Comparison of ENCODE assay signal across 1 cellular context in the genomic region with DNA sequence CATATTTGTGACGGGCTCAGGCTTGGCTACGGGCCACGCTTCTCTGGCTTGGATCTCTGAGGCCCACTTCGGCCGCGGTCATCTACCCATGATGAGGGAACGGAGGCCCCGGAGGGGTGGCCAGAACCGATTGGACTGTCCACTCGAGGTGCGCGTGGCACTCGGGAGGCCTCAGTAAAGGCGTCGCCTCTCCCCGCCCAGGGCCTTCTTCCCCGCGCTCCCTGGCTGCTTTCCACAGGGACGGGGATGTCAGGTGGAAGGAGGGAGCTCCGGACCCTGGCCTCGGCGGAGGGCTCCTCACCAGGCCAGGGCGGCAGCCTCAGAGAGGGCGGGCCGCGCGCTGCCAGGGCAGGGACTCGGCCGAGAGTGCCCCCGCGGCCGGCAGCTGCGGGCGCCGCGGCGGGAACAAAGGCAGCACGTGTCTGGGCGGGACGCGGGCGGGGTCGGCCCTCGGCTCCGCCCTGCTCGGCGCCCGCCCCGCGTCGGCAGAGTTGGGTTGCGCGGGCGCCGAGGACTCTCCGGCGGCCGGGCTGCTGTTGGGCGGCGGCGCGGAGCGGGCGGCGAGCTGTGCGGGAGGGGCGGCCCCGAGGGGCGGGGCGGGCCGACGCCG.
TF ChIP-seq lines count a peak whose summit lies in the region.

No MANE protein-coding gene starts in this region.

TF ChIP-seq in K562, 482 proteins besides CTCF, POLR2A, EP300 and RAD21 (continued from another document and continues in another):
- TF ChIP-seq, protein P1, sequence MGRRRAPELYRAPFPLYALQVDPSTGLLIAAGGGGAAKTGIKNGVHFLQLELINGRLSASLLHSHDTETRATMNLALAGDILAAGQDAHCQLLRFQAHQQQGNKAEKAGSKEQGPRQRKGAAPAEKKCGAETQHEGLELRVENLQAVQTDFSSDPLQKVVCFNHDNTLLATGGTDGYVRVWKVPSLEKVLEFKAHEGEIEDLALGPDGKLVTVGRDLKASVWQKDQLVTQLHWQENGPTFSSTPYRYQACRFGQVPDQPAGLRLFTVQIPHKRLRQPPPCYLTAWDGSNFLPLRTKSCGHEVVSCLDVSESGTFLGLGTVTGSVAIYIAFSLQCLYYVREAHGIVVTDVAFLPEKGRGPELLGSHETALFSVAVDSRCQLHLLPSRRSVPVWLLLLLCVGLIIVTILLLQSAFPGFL (CRISPR knock-in tag; IDR thresholded peaks at IDR 0.05): peak; percentile 67; the same call in 1 of the 2 replicates
- TF ChIP-seq MECOM (CRISPR knock-in tag; IDR thresholded peaks at IDR 0.05) (no peak), ZNF175 (CRISPR knock-in tag; IDR thresholded peaks at IDR 0.05; ENCODE audit: low read depth) (0 out of 2 replicates have a peak, but pooled peaks have one; percentile 12), TAF1 (IDR thresholded peaks at IDR 0.05; ENCODE audit: control insufficient read depth, extremely low read depth, insufficient read depth, low read length, severe bottlenecking) (peak; percentile 37), ESRRA (IDR thresholded peaks at IDR 0.05; ENCODE audit: borderline replicate concordance, low read depth) (no peak; the same call in 1 of the 2 replicates), RCOR1 (IDR thresholded peaks at IDR 0.05; ENCODE audit: borderline replicate concordance in 1 of 2, low read depth in 2 of 2, low read length in 2 of 2) (0 out of 4 replicates have a peak, but pooled peaks of 1 of the 2 experiments have one; percentile 1), ARNT (IDR thresholded peaks at IDR 0.05) (no peak), ZNF644 (tag; IDR thresholded peaks at IDR 0.05; ENCODE audit: low read depth) (0 out of 2 replicates have a peak, but pooled peaks have one; percentile 25), ZSCAN32 (CRISPR knock-in tag; IDR thresholded peaks at IDR 0.05) (no peak), EP400 (IDR thresholded peaks at IDR 0.05) (peak; percentile 36; the same call in 1 of the 2 replicates), RBM22 (IDR thresholded peaks at IDR 0.05; ENCODE audit: low read depth, low read length, poor library complexity, severe bottlenecking) (peak; percentile 36), XRCC5 (IDR thresholded peaks at IDR 0.05; ENCODE audit: low read depth, low read length) (0 out of 2 replicates have a peak, but pooled peaks have one; percentile 60), NRF1 (conservative IDR thresholded peaks at IDR 0.05 in 1 of 2, IDR thresholded peaks at IDR 0.05 in 1 of 2) (peak in 1 of 2 experiments; percentile 59; a peak in 2 of 4 replicates), HNRNPL (IDR thresholded peaks at IDR 0.05; ENCODE audit: low read depth, low read length) (0 out of 2 replicates have a peak, but pooled peaks have one; percentile 49), ATF7 (IDR thresholded peaks at IDR 0.05) (0 out of 2 replicates have a peak, but pooled peaks have one; percentile 23), ATF1 (CRISPR knock-in tag; IDR thresholded peaks at IDR 0.05) (no peak), ATF1 (tag; IDR thresholded peaks at IDR 0.05) (peak; percentile 34; the same call in 1 of the 2 replicates), CCAR2 (IDR thresholded peaks at IDR 0.05; ENCODE audit: low read depth, low read length) (no peak), L3MBTL2 (IDR thresholded peaks at IDR 0.05) (peak; percentile 99), HMGN3 (IDR thresholded peaks at IDR 0.05; ENCODE audit: borderline replicate concordance, extremely low read depth, insufficient read length, low read depth, low read length) (peak; percentile 32)
- TF ChIP-seq, protein P2, sequence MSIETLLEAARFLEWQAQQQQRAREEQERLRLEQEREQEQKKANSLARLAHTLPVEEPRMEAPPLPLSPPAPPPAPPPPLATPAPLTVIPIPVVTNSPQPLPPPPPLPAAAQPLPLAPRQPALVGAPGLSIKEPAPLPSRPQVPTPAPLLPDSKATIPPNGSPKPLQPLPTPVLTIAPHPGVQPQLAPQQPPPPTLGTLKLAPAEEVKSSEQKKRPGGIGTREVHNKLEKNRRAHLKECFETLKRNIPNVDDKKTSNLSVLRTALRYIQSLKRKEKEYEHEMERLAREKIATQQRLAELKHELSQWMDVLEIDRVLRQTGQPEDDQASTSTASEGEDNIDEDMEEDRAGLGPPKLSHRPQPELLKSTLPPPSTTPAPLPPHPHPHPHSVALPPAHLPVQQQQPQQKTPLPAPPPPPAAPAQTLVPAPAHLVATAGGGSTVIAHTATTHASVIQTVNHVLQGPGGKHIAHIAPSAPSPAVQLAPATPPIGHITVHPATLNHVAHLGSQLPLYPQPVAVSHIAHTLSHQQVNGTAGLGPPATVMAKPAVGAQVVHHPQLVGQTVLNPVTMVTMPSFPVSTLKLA (conservative IDR thresholded peaks at IDR 0.05): peak in 1 of 2 experiments; percentile 68; a peak in 2 of 4 replicates
- TF ChIP-seq, protein P3, sequence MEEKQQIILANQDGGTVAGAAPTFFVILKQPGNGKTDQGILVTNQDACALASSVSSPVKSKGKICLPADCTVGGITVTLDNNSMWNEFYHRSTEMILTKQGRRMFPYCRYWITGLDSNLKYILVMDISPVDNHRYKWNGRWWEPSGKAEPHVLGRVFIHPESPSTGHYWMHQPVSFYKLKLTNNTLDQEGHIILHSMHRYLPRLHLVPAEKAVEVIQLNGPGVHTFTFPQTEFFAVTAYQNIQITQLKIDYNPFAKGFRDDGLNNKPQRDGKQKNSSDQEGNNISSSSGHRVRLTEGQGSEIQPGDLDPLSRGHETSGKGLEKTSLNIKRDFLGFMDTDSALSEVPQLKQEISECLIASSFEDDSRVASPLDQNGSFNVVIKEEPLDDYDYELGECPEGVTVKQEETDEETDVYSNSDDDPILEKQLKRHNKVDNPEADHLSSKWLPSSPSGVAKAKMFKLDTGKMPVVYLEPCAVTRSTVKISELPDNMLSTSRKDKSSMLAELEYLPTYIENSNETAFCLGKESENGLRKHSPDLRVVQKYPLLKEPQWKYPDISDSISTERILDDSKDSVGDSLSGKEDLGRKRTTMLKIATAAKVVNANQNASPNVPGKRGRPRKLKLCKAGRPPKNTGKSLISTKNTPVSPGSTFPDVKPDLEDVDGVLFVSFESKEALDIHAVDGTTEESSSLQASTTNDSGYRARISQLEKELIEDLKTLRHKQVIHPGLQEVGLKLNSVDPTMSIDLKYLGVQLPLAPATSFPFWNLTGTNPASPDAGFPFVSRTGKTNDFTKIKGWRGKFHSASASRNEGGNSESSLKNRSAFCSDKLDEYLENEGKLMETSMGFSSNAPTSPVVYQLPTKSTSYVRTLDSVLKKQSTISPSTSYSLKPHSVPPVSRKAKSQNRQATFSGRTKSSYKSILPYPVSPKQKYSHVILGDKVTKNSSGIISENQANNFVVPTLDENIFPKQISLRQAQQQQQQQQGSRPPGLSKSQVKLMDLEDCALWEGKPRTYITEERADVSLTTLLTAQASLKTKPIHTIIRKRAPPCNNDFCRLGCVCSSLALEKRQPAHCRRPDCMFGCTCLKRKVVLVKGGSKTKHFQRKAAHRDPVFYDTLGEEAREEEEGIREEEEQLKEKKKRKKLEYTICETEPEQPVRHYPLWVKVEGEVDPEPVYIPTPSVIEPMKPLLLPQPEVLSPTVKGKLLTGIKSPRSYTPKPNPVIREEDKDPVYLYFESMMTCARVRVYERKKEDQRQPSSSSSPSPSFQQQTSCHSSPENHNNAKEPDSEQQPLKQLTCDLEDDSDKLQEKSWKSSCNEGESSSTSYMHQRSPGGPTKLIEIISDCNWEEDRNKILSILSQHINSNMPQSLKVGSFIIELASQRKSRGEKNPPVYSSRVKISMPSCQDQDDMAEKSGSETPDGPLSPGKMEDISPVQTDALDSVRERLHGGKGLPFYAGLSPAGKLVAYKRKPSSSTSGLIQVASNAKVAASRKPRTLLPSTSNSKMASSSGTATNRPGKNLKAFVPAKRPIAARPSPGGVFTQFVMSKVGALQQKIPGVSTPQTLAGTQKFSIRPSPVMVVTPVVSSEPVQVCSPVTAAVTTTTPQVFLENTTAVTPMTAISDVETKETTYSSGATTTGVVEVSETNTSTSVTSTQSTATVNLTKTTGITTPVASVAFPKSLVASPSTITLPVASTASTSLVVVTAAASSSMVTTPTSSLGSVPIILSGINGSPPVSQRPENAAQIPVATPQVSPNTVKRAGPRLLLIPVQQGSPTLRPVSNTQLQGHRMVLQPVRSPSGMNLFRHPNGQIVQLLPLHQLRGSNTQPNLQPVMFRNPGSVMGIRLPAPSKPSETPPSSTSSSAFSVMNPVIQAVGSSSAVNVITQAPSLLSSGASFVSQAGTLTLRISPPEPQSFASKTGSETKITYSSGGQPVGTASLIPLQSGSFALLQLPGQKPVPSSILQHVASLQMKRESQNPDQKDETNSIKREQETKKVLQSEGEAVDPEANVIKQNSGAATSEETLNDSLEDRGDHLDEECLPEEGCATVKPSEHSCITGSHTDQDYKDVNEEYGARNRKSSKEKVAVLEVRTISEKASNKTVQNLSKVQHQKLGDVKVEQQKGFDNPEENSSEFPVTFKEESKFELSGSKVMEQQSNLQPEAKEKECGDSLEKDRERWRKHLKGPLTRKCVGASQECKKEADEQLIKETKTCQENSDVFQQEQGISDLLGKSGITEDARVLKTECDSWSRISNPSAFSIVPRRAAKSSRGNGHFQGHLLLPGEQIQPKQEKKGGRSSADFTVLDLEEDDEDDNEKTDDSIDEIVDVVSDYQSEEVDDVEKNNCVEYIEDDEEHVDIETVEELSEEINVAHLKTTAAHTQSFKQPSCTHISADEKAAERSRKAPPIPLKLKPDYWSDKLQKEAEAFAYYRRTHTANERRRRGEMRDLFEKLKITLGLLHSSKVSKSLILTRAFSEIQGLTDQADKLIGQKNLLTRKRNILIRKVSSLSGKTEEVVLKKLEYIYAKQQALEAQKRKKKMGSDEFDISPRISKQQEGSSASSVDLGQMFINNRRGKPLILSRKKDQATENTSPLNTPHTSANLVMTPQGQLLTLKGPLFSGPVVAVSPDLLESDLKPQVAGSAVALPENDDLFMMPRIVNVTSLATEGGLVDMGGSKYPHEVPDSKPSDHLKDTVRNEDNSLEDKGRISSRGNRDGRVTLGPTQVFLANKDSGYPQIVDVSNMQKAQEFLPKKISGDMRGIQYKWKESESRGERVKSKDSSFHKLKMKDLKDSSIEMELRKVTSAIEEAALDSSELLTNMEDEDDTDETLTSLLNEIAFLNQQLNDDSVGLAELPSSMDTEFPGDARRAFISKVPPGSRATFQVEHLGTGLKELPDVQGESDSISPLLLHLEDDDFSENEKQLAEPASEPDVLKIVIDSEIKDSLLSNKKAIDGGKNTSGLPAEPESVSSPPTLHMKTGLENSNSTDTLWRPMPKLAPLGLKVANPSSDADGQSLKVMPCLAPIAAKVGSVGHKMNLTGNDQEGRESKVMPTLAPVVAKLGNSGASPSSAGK (IDR thresholded peaks at IDR 0.05): peak; percentile 71
- TF ChIP-seq, protein P4, sequence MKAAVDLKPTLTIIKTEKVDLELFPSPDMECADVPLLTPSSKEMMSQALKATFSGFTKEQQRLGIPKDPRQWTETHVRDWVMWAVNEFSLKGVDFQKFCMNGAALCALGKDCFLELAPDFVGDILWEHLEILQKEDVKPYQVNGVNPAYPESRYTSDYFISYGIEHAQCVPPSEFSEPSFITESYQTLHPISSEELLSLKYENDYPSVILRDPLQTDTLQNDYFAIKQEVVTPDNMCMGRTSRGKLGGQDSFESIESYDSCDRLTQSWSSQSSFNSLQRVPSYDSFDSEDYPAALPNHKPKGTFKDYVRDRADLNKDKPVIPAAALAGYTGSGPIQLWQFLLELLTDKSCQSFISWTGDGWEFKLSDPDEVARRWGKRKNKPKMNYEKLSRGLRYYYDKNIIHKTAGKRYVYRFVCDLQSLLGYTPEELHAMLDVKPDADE (conservative IDR thresholded peaks at IDR 0.05; ENCODE audit: control insufficient read depth, low read depth, low read length): peak; percentile 25; the same call in 1 of the 2 replicates
- TF ChIP-seq, protein P5, sequence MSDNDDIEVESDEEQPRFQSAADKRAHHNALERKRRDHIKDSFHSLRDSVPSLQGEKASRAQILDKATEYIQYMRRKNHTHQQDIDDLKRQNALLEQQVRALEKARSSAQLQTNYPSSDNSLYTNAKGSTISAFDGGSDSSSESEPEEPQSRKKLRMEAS (CRISPR knock-in tag; IDR thresholded peaks at IDR 0.05): peak; percentile 88
- TF ChIP-seq, protein P6, sequence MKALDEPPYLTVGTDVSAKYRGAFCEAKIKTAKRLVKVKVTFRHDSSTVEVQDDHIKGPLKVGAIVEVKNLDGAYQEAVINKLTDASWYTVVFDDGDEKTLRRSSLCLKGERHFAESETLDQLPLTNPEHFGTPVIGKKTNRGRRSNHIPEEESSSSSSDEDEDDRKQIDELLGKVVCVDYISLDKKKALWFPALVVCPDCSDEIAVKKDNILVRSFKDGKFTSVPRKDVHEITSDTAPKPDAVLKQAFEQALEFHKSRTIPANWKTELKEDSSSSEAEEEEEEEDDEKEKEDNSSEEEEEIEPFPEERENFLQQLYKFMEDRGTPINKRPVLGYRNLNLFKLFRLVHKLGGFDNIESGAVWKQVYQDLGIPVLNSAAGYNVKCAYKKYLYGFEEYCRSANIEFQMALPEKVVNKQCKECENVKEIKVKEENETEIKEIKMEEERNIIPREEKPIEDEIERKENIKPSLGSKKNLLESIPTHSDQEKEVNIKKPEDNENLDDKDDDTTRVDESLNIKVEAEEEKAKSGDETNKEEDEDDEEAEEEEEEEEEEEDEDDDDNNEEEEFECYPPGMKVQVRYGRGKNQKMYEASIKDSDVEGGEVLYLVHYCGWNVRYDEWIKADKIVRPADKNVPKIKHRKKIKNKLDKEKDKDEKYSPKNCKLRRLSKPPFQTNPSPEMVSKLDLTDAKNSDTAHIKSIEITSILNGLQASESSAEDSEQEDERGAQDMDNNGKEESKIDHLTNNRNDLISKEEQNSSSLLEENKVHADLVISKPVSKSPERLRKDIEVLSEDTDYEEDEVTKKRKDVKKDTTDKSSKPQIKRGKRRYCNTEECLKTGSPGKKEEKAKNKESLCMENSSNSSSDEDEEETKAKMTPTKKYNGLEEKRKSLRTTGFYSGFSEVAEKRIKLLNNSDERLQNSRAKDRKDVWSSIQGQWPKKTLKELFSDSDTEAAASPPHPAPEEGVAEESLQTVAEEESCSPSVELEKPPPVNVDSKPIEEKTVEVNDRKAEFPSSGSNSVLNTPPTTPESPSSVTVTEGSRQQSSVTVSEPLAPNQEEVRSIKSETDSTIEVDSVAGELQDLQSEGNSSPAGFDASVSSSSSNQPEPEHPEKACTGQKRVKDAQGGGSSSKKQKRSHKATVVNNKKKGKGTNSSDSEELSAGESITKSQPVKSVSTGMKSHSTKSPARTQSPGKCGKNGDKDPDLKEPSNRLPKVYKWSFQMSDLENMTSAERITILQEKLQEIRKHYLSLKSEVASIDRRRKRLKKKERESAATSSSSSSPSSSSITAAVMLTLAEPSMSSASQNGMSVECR (CRISPR knock-in tag; IDR thresholded peaks at IDR 0.05): peak; percentile 43; the same call in 1 of the 2 replicates
- TF ChIP-seq, protein P7, sequence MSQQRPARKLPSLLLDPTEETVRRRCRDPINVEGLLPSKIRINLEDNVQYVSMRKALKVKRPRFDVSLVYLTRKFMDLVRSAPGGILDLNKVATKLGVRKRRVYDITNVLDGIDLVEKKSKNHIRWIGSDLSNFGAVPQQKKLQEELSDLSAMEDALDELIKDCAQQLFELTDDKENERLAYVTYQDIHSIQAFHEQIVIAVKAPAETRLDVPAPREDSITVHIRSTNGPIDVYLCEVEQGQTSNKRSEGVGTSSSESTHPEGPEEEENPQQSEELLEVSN (IDR thresholded peaks at IDR 0.05; ENCODE audit: borderline replicate concordance in 1 of 2, extremely low read depth in 1 of 2, insufficient read depth in 1 of 2, insufficient read length in 1 of 2, low read depth in 1 of 2, low read length in 1 of 2, poor library complexity in 1 of 2, severe bottlenecking in 1 of 2): peak; percentile 98 to 100
- TF ChIP-seq, protein P8, sequence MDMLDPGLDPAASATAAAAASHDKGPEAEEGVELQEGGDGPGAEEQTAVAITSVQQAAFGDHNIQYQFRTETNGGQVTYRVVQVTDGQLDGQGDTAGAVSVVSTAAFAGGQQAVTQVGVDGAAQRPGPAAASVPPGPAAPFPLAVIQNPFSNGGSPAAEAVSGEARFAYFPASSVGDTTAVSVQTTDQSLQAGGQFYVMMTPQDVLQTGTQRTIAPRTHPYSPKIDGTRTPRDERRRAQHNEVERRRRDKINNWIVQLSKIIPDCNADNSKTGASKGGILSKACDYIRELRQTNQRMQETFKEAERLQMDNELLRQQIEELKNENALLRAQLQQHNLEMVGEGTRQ (CRISPR knock-in tag; IDR thresholded peaks at IDR 0.05): peak; percentile 60
